Comparison of ENCODE assay signal across 18 cellular contexts in genomic region chrX:114073926-114074325, GRCh38.
"Had no signal": no experiment of that assay in that cellular context is flagged by ENCODE, and none has a peak within 500 bp of the region (broad histone marks: within the 10 kb centered on the region; RNA-seq: fewer than 3 reads in every experiment).

No MANE protein-coding gene starts in this region.

- H3K4me3 ChIP-seq: heart right ventricle, left lung, lung, sigmoid colon, spleen, testis, vagina had no signal

- H3K27ac ChIP-seq: heart right ventricle, left lung, sigmoid colon, spleen, testis, vagina had no signal

- H3K36me3 ChIP-seq: heart right ventricle, left lung, sigmoid colon, spleen, vagina had no signal

- H3K4me1 ChIP-seq: heart right ventricle, left lung, sigmoid colon, spleen, testis, vagina had no signal

- ATAC-seq: activated CD4-positive, CD25-positive, alpha-beta regulatory T cell treated with anti-CD3 and anti-CD28 coated beads, Interleukin-2, amount 50 U/mL, for 24 hours; activated CD8-positive, alpha-beta memory T cell treated with anti-CD3 and anti-CD28 coated beads, Interleukin-2, amount 10 ng/mL, durations not matched to agents 7 days and 5 days; activated CD8-positive, alpha-beta T cell treated with anti-CD3 and anti-CD28 coated beads for 36 hours; heart right ventricle; left lung had no signal

- H3K9me3 ChIP-seq: heart right ventricle, left lung, sigmoid colon, spleen, testis, vagina had no signal

- DNase-seq: activated CD4-positive, alpha-beta T cell treated with anti-CD3 and anti-CD28 coated beads, Interleukin-2, amount 10 ng/mL, durations not matched to agents 24 days and 14 days; activated CD8-positive, alpha-beta memory T cell treated with anti-CD3 and anti-CD28 coated beads, Interleukin-2, amount 10 ng/mL, durations not matched to agents 7 days and 5 days; activated CD8-positive, alpha-beta T cell treated with anti-CD3 and anti-CD28 coated beads for 36 hours; activated gamma-delta T cell treated with Interleukin-2 at 50 U/mL for 16 hours; activated T-cell treated with anti-CD3 and anti-CD28 coated beads for 4 hours; anterior cingulate cortex; heart right ventricle; immature natural killer cell; left lung; naive B cell; sigmoid colon; spleen; stimulated activated CD4-positive, alpha-beta T cell treated with anti-CD3 and anti-CD28 coated beads, Interleukin-4, amount 100 ng/mL, for 1 hour; stimulated activated naive CD4-positive, alpha-beta T cell; testis had no signal

- H3K27me3 ChIP-seq: left lung, sigmoid colon, spleen, testis, vagina had no signal
